Comparison of ENCODE assay signal across 16 cellular contexts in genomic region chr12:112936927-112937326, GRCh38.
A peak's percentile ranks its signal among the peaks of the same experiment; 100 is the strongest.
DNase-seq lines count a peak whose midpoint lies in the region; ATAC-seq and TF ChIP-seq lines count a peak whose summit lies in the region.
"Had no signal": no experiment of that assay in that cellular context is flagged by ENCODE, and none has a peak within 500 bp of the region (broad histone marks: within the 10 kb centered on the region; RNA-seq: fewer than 3 reads in every experiment).

No MANE protein-coding gene starts in this region.

- H3K9me3 ChIP-seq in parathyroid adenoma (ENCODE audit: control insufficient read depth, low read length) = no peaks in the 10 kb centered on the region
- H3K9me3 ChIP-seq: psoas muscle had no signal

- H3K79me2 ChIP-seq in parathyroid adenoma = no peaks in the 10 kb centered on the region

- H3K36me3 ChIP-seq in parathyroid adenoma (ENCODE audit: control insufficient read depth, insufficient read depth, low read length) = no peaks in the 10 kb centered on the region

- H3K27me3 ChIP-seq in parathyroid adenoma (ENCODE audit: control insufficient read depth, insufficient read depth, low read length) = no peaks in the 10 kb centered on the region

- TF ChIP-seq CTCF in choroid plexus epithelial cell (conservative IDR thresholded peaks at IDR 0.05; ENCODE audit: low read depth, low read length) = no peak
- no peak for TF ChIP-seq CTCF in parathyroid adenoma (IDR thresholded peaks at IDR 0.05)
- no peak for TF ChIP-seq CTCF in GM10266 (IDR thresholded peaks at IDR 0.05; ENCODE audit: control insufficient read depth, insufficient read depth, low read depth, missing control alignments)

- peak overlapping the region; percentile 85 for H2AFZ ChIP-seq in parathyroid adenoma

- peak overlapping the region; percentile 62 for H3K27ac ChIP-seq in parathyroid adenoma
- H3K27ac ChIP-seq: GM23248, psoas muscle had no signal

- DNase-seq in DMS53 (lab: John Stamatoyannopoulos, UW) (peak; percentile 58), DMS53 treated with DMSO at 0.1 percent for 48 hours (lab: John Stamatoyannopoulos, UW; ENCODE audit: unreplicated experiment) (no peak), OCI-M1 (lab: John Stamatoyannopoulos, UW) (peak; percentile 11), choroid plexus epithelial cell (ENCODE audit: low read depth) (peak; percentile 10), GM10266 (ENCODE audit: extremely low spot score) (no peak), AG08395 (ENCODE audit: low spot score) (no peak)
- DNase-seq: 8988T; activated CD4-positive, alpha-beta T cell treated with anti-CD3 and anti-CD28 coated beads for 1 hour; effector CD8-positive, alpha-beta T cell; GM23248; hippocampal formation; NCI-H146; NCI-H748 treated with DMSO at 0.1 percent for 48 hours; psoas muscle had no signal

- no peak for ATAC-seq in GM18511 (IDR thresholded peaks at IDR 0.05; ENCODE audit: unreplicated experiment)
- ATAC-seq: psoas muscle had no signal

- no peak overlapping the region for H3K4me3 ChIP-seq in choroid plexus epithelial cell (ENCODE audit: low read depth, low read length)
- no peak overlapping the region for H3K4me3 ChIP-seq in parathyroid adenoma (ENCODE audit: low read depth, low read length)
- H3K4me3 ChIP-seq: GM23248 had no signal

- no peak overlapping the region for H3K4me2 ChIP-seq in parathyroid adenoma (ENCODE audit: low read length)

- no peak overlapping the region for H3K9ac ChIP-seq in parathyroid adenoma
- H3K9ac ChIP-seq: GM23248 had no signal

- H3K4me1 ChIP-seq in parathyroid adenoma = peaks cover 14% of the 10 kb centered on the region
- H3K4me1 ChIP-seq: psoas muscle had no signal

Comparison
In these comparisons a context has a peak if more than half of its experiments do, and no peak if none do; other contexts are left out.
1. DNase-seq: peak in DMS53 (single experiment), OCI-M1 (single experiment) and choroid plexus epithelial cell (single experiment); none in DMS53 treated with DMSO at 0.1 percent for 48 hours (single experiment), GM10266 (single experiment) and AG08395 (single experiment).